Comparison of ENCODE assay signal across 8 cellular contexts in the genomic region with DNA sequence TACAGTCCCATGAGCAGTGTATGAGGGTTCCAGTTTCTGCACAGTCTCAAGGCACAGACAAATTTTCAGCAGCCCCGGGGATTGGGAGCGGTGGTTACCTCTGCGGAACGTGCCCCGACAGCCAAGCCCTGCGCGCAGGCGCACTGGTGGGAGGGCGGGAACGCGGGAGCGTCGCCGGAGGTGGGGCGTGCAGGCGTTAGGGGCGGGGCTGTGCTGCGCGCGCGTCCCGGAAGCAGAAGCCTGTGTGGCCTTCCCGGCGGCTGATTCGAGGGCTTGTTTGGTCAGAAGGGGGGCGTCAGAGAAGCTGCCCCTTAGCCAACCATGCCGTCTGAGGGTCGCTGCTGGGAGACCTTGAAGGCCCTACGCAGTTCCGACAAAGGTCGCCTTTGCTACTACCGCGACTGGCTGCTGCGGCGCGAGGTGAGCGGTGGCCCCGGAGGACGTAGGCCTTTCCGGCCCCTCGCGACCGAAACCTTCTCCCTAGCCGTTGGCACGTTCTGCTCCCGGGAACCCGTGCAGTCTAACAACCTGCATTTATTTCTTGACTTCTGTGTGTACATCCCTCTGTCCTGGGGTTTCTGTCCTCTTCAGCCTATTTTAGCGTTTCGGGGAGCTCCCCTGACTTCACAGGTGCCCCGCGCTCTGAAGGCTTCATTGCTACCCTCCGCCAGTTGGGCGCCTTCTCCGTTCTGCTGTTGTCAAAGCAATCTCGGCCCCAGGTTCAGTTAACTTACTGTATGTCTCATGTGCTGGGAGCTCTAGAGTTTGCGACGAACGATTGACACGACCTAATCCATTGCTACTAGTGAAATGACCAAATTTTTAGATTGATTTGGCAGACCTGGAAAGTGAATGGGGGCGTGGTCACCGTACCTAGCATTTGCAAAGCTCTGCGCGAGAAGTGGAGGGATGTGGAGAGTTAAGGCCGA. TPM values are rescaled to one million over a fixed set of nuclear protein-coding genes. Genes with fewer than 3 reads are reported as not detected.
DNase-seq lines count a peak whose midpoint lies in the region; ATAC-seq and TF ChIP-seq lines count a peak whose summit lies in the region.

A gene with protein sequence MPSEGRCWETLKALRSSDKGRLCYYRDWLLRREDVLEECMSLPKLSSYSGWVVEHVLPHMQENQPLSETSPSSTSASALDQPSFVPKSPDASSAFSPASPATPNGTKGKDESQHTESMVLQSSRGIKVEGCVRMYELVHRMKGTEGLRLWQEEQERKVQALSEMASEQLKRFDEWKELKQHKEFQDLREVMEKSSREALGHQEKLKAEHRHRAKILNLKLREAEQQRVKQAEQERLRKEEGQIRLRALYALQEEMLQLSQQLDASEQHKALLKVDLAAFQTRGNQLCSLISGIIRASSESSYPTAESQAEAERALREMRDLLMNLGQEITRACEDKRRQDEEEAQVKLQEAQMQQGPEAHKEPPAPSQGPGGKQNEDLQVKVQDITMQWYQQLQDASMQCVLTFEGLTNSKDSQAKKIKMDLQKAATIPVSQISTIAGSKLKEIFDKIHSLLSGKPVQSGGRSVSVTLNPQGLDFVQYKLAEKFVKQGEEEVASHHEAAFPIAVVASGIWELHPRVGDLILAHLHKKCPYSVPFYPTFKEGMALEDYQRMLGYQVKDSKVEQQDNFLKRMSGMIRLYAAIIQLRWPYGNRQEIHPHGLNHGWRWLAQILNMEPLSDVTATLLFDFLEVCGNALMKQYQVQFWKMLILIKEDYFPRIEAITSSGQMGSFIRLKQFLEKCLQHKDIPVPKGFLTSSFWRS (plus strand): TSS at position 235 of the 929 bp plus-strand sequence. CDS start 87 bp downstream, at position 322.

- peaks cover 10% of the 10 kb centered on the region for H3K36me3 ChIP-seq in BJ (ENCODE audit: control insufficient read depth, insufficient read depth, low read length)

- H3K27me3 ChIP-seq in BJ (ENCODE audit: control insufficient read depth, insufficient read depth, low read length), result no peaks in the 10 kb centered on the region

- CTCF ChIA-PET in BJ (lab: Yijun Ruan, JAX), result interaction anchor here (0.6 to 1.1 kb wide), 3 partner anchors 16 to 767 kb away, joined by 3 read pairs; no protein-coding TSS in a partner anchor

- ATAC-seq in HG03457 (IDR thresholded peaks at IDR 0.05; ENCODE audit: unreplicated experiment), result peak; percentile 78

- POLR2A ChIA-PET in BJ (lab: Charles Lee), result interaction anchor here (1.1 kb wide), 1 partner anchor 48 kb away, joined by 3 read pairs; the partner anchor contains the start of gene SPTAN1

- peak within 1 kb of the TSS; percentile 43 for H3K27ac ChIP-seq in cingulate gyrus (ENCODE audit: low read depth, low read length)

- peak; percentile 51 for DNase-seq in BJ (ENCODE audit: low read depth)
- peak; percentile 99 for DNase-seq in GM19240 (ENCODE audit: insufficient read length, low spot score)
- peak; percentile 57 for DNase-seq in NCI-H524 treated with DMSO at 0.1 percent for 48 hours (lab: John Stamatoyannopoulos, UW)
- peak; percentile 96 for DNase-seq in activated CD4-positive, alpha-beta T cell treated with anti-CD3 and anti-CD28 coated beads for 4 hours
- peak; percentile 93 for DNase-seq in kidney tubule cell (ENCODE audit: low spot score)
- DNase-seq in stimulated activated CD4-positive, alpha-beta T cell treated with anti-CD3 and anti-CD28 coated beads, Interleukin-1b, Interleukin-23, amount 100 ng/mL, for 24 hours (ENCODE audit: low read depth in 4 of 4, low spot score in 1 of 4), result peak; percentile 94 to 95 (median 94)

- TF ChIP-seq CTCF in BJ (IDR thresholded peaks at IDR 0.05; ENCODE audit: insufficient read depth, low read depth, low read length), result no peak

- H3K4me3 ChIP-seq in BJ (ENCODE audit: low read depth, low read length), result peak within 1 kb of the TSS; percentile 82

RNA-seq across cellular contexts. Expression of the gene that starts here (rescaled TPM):
- 22.0 and 25.0 TPM in 2 replicates for polyA plus RNA-seq in BJ (2011; rRNA removed)
- polyA minus RNA-seq in BJ (2011; rRNA and poly(A)+ RNA removed), result 15.7 and 23.0 TPM in 2 replicates

Comparison
In these comparisons a context has a peak if more than half of its experiments do, and no peak if none do; other contexts are left out.
1. Peak in every context shown above with its lines: DNase-seq, ATAC-seq, H3K4me3 ChIP-seq and H3K27ac ChIP-seq.